In genomic region chrX:152814048-152814447, GRCh38 we compare ENCODE assay signal across 25 cellular contexts. TPM values are rescaled to one million over a fixed set of nuclear protein-coding genes. Genes with fewer than 3 reads are reported as not detected.
"Had no signal": no experiment of that assay in that cellular context is flagged by ENCODE, and none has a peak within 500 bp of the region (broad histone marks: within the 10 kb centered on the region; RNA-seq: fewer than 3 reads in every experiment).

No MANE protein-coding gene starts in this region.

- ATAC-seq: Panc1, PC-3 had no signal

- DNase-seq: IMR-90, Kasumi-1, KG1, MV-4-11, NCI-H1048, NCI-H1105, NCI-H1417, NCI-H1436 treated with DMSO at 0.1 percent for 48 hours, NCI-H1694, NCI-H187 treated with DMSO at 0.1 percent for 48 hours, NCI-H2029 treated with DMSO at 0.1 percent for 48 hours, NCI-H2171 treated with DMSO at 0.1 percent for 48 hours, NCI-H345, NCI-H446 treated with DMSO at 0.1 percent for 48 hours, NCI-H524, NCI-H526 treated with DMSO at 0.1 percent for 48 hours, NCI-H774, PC-3, SHP77 treated with DMSO at 0.1 percent for 48 hours, SJCRH30 had no signal

- H3K36me3 ChIP-seq: SJCRH30 had no signal

- H3K4me3 ChIP-seq: SJCRH30 had no signal

- H3K27ac ChIP-seq: RWPE1, SJCRH30 had no signal

- H3K27me3 ChIP-seq: SJCRH30 had no signal

- H3K9me3 ChIP-seq: SJCRH30 had no signal

- H3K4me1 ChIP-seq: SJCRH30 had no signal

RNA-seq across cellular contexts. Expression of gene MAGEA6, which starts 44.6 kb away (rescaled TPM):
- total RNA-seq: IMR-90, MCF 10A, OCI-LY7 had no signal
- polyA plus RNA-seq: IMR-90 had no signal

RNA-seq across cellular contexts. Expression of gene CSAG3, which starts 55.0 kb away (rescaled TPM):
- total RNA-seq: HT-29, IMR-90, MCF 10A, OCI-LY7, PC-3, SJCRH30 had no signal
- polyA plus RNA-seq: IMR-90 had no signal
